Comparison of ENCODE assay signal across 21 cellular contexts in the genomic region with DNA sequence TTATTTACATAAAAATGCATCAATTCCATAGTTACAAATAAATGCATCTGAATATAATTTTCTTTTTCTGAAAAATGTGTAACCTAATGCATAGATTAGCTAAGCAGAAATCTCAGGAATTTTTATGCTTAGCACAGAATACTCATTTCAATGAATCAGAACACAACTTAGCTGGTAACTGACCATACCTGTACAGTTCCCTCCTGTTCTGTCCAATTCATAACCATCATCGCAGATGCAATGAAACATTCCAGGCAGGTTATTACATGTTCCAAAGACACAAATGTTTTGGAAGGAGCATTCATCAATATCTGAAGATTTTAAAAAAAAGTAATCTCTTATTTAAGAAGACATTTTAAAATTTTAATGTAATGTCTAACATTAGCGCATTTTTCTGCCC.
"Had no signal": no experiment of that assay in that cellular context is flagged by ENCODE, and none has a peak within 500 bp of the region (broad histone marks: within the 10 kb centered on the region; RNA-seq: fewer than 3 reads in every experiment).

No MANE protein-coding gene starts in this region.

- H3K27ac ChIP-seq: HL-60, SJSA1, SK-N-MC had no signal

- H3K27me3 ChIP-seq: MG63, SJSA1 had no signal

- DNase-seq: KBM-7, MG63, NCI-H1092, NCI-H1105 treated with DMSO at 0.1 percent for 48 hours, NCI-H1417 treated with DMSO at 0.1 percent for 48 hours, NCI-H146, NCI-H1694 treated with DMSO at 0.1 percent for 48 hours, NCI-H1930, NCI-H2081, NCI-H2107, NCI-H2227 treated with DMSO at 0.1 percent for 48 hours, NCI-H524 treated with DMSO at 0.1 percent for 48 hours, NCI-H69, NCI-H774, PC-3, Right ventricle myocardium superior, SIG-M5 had no signal

- ATAC-seq: Panc1, PC-3 had no signal

- H3K36me3 ChIP-seq: MG63, SJSA1 had no signal

- H3K4me1 ChIP-seq: SJSA1 had no signal

- H3K9me3 ChIP-seq: MG63, SJSA1 had no signal

- H3K4me3 ChIP-seq: MG63, SJSA1, SK-N-MC had no signal
